In genomic region chr11:67468509-67468834, GRCh38 we compare ENCODE assay signal across 8 cellular contexts.
DNase-seq lines count a peak whose midpoint lies in the region; ATAC-seq and TF ChIP-seq lines count a peak whose summit lies in the region.

No MANE protein-coding gene starts in this region.

- H3K36me3 ChIP-seq in KOPT-K1 (ENCODE audit: insufficient read depth, low read length): no peaks in the 10 kb centered on the region
- no peaks in the 10 kb centered on the region for H3K36me3 ChIP-seq in muscle layer of duodenum (ENCODE audit: control insufficient read depth in 1 of 2, insufficient read depth in 2 of 2, low read length in 2 of 2)

- H3K9me3 ChIP-seq in KOPT-K1 (ENCODE audit: insufficient read depth, low read length, poor library complexity, severe bottlenecking) (no peaks in the 10 kb centered on the region), muscle layer of duodenum (ENCODE audit: control insufficient read depth in 1 of 2, low read length in 2 of 2) (no peaks in the 10 kb centered on the region)

- DNase-seq in cardiac fibroblast (ENCODE audit: low read depth in 2 of 2) (no peak), DMS153 (lab: John Stamatoyannopoulos, UW) (no peak)

- no peak for TF ChIP-seq CTCF in cardiac fibroblast (IDR thresholded peaks at IDR 0.05; ENCODE audit: low read depth, low read length)

- H3K27me3 ChIP-seq in muscle layer of duodenum (ENCODE audit: low read depth, low read length): no peaks in the 10 kb centered on the region

- H3K27ac ChIP-seq in KOPT-K1 (ENCODE audit: low read depth, low read length, poor library complexity, severe bottlenecking) (peak overlapping the region; percentile 73), muscle layer of duodenum (ENCODE audit: low read length) (peak overlapping the region; percentile 84)

- peaks cover 6 to 36% of the 10 kb centered on the region in 2 donors for H3K4me1 ChIP-seq in muscle layer of duodenum (ENCODE audit: control insufficient read depth in 1 of 2, insufficient read depth in 2 of 2, low read length in 2 of 2)

- ATAC-seq in GM18498 (IDR thresholded peaks at IDR 0.05; ENCODE audit: unreplicated experiment) (peak; percentile 2), HG03571 (IDR thresholded peaks at IDR 0.05; ENCODE audit: unreplicated experiment) (no peak), GM18502 (IDR thresholded peaks at IDR 0.05; ENCODE audit: poor library complexity, unreplicated experiment) (no peak), GM21381 (IDR thresholded peaks at IDR 0.05; ENCODE audit: unreplicated experiment) (no peak)

- H3K4me3 ChIP-seq in cardiac fibroblast (replicated peaks in 1 of 2; ENCODE audit: low read depth in 2 of 2, low read length in 2 of 2) (peak overlapping the region; percentile 71 to 82), muscle layer of duodenum (ENCODE audit: low read depth in 1 of 2, low read length in 2 of 2) (peak overlapping the region; percentile 77 to 85)
